1 cellular context compared by ENCODE assay signal in the genomic region with DNA sequence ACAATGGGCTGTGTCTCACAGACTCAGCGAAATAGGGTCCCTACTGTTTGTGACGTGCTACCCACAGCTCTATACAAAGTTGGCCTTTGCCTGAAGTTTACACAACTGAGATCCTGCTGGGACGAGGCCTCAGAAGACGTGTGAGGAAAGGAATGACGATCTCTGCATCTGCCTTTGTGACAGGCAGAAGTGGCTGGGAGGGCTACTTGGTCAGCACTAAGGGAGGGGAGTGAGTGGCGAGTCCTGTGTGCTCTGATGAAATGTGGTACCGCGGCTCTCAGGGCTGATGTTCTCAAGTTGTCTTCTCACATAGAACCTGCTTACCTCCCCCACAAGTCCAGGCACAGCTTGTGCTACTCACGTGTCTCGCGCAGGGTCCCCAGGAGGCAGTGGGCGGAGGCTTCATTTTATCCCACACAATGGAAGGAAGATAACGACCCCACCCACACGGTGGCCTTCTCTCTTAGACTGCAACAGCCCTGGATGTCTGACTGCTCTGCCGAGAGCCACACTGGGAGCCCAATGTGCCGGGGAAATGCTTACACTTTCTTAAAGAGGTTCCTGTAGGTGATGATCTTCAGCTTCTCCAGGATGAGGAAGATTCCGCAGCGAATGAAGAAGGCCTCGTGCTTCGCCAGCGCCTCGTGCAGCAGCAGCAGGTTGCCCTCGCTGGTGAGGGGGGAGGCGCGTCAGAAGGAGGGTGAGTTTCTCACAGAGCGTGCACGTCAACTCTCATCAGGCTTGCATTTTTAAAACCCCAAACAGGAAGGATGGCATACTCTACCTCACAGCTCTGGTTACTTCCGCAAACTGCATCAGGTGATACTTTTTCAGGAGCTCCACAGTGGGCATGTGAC.
TF ChIP-seq lines count a peak whose summit lies in the region.

No MANE protein-coding gene starts in this region.

TF ChIP-seq in HEK293, 187 proteins besides CTCF, POLR2A, EP300 and RAD21 (continued from another document):
- TF ChIP-seq, protein P1, sequence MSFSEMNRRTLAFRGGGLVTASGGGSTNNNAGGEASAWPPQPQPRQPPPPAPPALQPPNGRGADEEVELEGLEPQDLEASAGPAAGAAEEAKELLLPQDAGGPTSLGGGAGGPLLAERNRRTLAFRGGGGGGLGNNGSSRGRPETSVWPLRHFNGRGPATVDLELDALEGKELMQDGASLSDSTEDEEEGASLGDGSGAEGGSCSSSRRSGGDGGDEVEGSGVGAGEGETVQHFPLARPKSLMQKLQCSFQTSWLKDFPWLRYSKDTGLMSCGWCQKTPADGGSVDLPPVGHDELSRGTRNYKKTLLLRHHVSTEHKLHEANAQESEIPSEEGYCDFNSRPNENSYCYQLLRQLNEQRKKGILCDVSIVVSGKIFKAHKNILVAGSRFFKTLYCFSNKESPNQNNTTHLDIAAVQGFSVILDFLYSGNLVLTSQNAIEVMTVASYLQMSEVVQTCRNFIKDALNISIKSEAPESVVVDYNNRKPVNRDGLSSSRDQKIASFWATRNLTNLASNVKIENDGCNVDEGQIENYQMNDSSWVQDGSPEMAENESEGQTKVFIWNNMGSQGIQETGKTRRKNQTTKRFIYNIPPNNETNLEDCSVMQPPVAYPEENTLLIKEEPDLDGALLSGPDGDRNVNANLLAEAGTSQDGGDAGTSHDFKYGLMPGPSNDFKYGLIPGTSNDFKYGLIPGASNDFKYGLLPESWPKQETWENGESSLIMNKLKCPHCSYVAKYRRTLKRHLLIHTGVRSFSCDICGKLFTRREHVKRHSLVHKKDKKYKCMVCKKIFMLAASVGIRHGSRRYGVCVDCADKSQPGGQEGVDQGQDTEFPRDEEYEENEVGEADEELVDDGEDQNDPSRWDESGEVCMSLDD (tag by site-specific recombination; IDR thresholded peaks at IDR 0.05), result no peak
- TF ChIP-seq, protein P2, sequence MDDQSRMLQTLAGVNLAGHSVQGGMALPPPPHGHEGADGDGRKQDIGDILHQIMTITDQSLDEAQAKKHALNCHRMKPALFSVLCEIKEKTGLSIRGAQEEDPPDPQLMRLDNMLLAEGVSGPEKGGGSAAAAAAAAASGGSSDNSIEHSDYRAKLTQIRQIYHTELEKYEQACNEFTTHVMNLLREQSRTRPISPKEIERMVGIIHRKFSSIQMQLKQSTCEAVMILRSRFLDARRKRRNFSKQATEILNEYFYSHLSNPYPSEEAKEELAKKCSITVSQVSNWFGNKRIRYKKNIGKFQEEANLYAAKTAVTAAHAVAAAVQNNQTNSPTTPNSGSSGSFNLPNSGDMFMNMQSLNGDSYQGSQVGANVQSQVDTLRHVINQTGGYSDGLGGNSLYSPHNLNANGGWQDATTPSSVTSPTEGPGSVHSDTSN (CRISPR knock-in tag; IDR thresholded peaks at IDR 0.05), result no peak
- TF ChIP-seq, protein P3, sequence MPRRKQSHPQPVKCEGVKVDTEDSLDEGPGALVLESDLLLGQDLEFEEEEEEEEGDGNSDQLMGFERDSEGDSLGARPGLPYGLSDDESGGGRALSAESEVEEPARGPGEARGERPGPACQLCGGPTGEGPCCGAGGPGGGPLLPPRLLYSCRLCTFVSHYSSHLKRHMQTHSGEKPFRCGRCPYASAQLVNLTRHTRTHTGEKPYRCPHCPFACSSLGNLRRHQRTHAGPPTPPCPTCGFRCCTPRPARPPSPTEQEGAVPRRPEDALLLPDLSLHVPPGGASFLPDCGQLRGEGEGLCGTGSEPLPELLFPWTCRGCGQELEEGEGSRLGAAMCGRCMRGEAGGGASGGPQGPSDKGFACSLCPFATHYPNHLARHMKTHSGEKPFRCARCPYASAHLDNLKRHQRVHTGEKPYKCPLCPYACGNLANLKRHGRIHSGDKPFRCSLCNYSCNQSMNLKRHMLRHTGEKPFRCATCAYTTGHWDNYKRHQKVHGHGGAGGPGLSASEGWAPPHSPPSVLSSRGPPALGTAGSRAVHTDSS (tag by site-specific recombination; IDR thresholded peaks at IDR 0.05), result no peak
- TF ChIP-seq, protein P4, sequence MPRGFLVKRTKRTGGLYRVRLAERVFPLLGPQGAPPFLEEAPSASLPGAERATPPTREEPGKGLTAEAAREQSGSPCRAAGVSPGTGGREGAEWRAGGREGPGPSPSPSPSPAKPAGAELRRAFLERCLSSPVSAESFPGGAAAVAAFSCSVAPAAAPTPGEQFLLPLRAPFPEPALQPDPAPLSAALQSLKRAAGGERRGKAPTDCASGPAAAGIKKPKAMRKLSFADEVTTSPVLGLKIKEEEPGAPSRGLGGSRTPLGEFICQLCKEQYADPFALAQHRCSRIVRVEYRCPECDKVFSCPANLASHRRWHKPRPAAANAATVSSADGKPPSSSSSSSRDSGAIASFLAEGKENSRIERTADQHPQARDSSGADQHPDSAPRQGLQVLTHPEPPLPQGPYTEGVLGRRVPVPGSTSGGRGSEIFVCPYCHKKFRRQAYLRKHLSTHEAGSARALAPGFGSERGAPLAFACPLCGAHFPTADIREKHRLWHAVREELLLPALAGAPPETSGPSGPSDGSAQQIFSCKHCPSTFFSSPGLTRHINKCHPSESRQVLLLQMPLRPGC (tag by site-specific recombination; IDR thresholded peaks at IDR 0.05), result no peak
TF ChIP-seq in HEK293: peak in this region for 3.
